ENCODE assay signal across 38 cellular contexts in genomic region chr1:241698177-241698576, GRCh38. TPM values are rescaled to one million over a fixed set of nuclear protein-coding genes. Genes with fewer than 3 reads are reported as not detected.
A peak's percentile ranks its signal among the peaks of the same experiment; 100 is the strongest.
DNase-seq lines count a peak whose midpoint lies in the region; ATAC-seq, FAIRE-seq and TF ChIP-seq lines count a peak whose summit lies in the region.
"Had no signal": no experiment of that assay in that cellular context is flagged by ENCODE, and none has a peak within 500 bp of the region (broad histone marks: within the 10 kb centered on the region; RNA-seq: fewer than 3 reads in every experiment).

No MANE protein-coding gene starts in this region.

- H2AFZ ChIP-seq in K562 (ENCODE audit: low read depth, low read length): 0 out of 2 replicates have a peak overlapping the region, but pooled peaks have one; percentile 16

- DNase-seq in OCI-M1 (lab: John Stamatoyannopoulos, UW): peak; percentile 64
- DNase-seq in K562 (ENCODE audit: extremely low read depth in 1 of 4, low spot score in 3 of 4): peak in 3 of 4 experiments; percentile 25 to 77 (median 42)
- DNase-seq in NCI-H2081 (lab: John Stamatoyannopoulos, UW): no peak
- no peak for DNase-seq in NCI-H1092 treated with DMSO at 0.1 percent for 48 hours (lab: John Stamatoyannopoulos, UW)
- DNase-seq: 8988T; ACHN; AML-193; BE2C; C1 segment of cervical spinal cord; Caco-2; Calu3; CD4-positive, alpha-beta memory T cell; CD4-positive, alpha-beta T cell; CD4-positive, CD25-positive, alpha-beta regulatory T cell; CD8-positive, alpha-beta memory T cell; CD8-positive, alpha-beta T cell; COR-L47; DMS 273 treated with DMSO at 0.1 percent for 48 hours; DMS153; DMS53; DMS79; DMS79 treated with DMSO at 0.1 percent for 48 hours; DND-41; EL had no signal

- no peak for TF ChIP-seq RAD21 in K562 (CRISPR knock-in tag; conservative IDR thresholded peaks at IDR 0.05 in 1 of 2, IDR thresholded peaks at IDR 0.05 in 1 of 2)

- no peak overlapping the region for H3K9ac ChIP-seq in K562 (ENCODE audit: insufficient read depth in 1 of 2, low read depth in 2 of 2, low read length in 2 of 2)
- H3K9ac ChIP-seq: BLaER1; BLaER1 treated with 17β-estradiol and CSF1 and Interleukin-3, amounts not matched to agents 10 nM and 100 nM had no signal

- peak; percentile 1; the same call in 1 of the 3 replicates for ATAC-seq in K562
- ATAC-seq: A549; CD8-positive, alpha-beta T cell had no signal

- 11% methylated on average over 2 of the region's 2 CpGs for WGBS in K562 (ENCODE audit: insufficient coverage, low coverage, missing lambda C conversion rate)

- peak; percentile 51 for FAIRE-seq in K562 (lab: Jason Lieb, UNC)
- FAIRE-seq: A204.1, A549, D721Med had no signal

- no TSS peak for BruUV-seq in K562 (replicated peaks; lab: Mats Ljungman, UMichigan)

- CTCF ChIA-PET in K562 (lab: Yijun Ruan, JAX; ENCODE audit: low intra/inter-chr PET ratio): no interaction called here

- in situ Hi-C loops in K562 (cut with MboI): no loop called here

- no peak for TF ChIP-seq CTCF in K562 (IDR thresholded peaks at IDR 0.05 in 2 of 3, conservative IDR thresholded peaks at IDR 0.05 in 1 of 3; ENCODE audit: insufficient read depth in 2 of 3, low read depth in 1 of 3, low read length in 3 of 3)

- no peaks in the 10 kb centered on the region for H3K9me1 ChIP-seq in K562 (ENCODE audit: control insufficient read depth, insufficient read depth, low read length)

- no peaks in the 10 kb centered on the region for H4K20me1 ChIP-seq in K562 (replicated peaks; ENCODE audit: control insufficient read depth, insufficient read depth, low read length)
- H4K20me1 ChIP-seq: BLaER1; BLaER1 treated with 17β-estradiol and CSF1 and Interleukin-3, amounts not matched to agents 10 nM and 100 nM had no signal

- TF ChIP-seq EP300 in K562 (IDR thresholded peaks at IDR 0.05; ENCODE audit: low read length): peak; percentile 93

- TF ChIP-seq POLR2A in K562 (conservative IDR thresholded peaks at IDR 0.05): no peak

- H3K4me3 ChIP-seq in K562: no peak overlapping the region
- H3K4me3 ChIP-seq: A549; BLaER1; BLaER1 treated with 17β-estradiol and CSF1 and Interleukin-3, amounts not matched to agents 10 nM and 100 nM had no signal

- peaks cover 8% of the 10 kb centered on the region for H3K9me3 ChIP-seq in K562 (replicated peaks; ENCODE audit: control insufficient read depth, insufficient read depth, low read depth, low read length)
- H3K9me3 ChIP-seq: A549, BE2C, BLaER1 had no signal

- H3K4me2 ChIP-seq in K562 (ENCODE audit: insufficient read depth, low read length): peak overlapping the region; percentile 44; the same call in 1 of the 2 replicates
- H3K4me2 ChIP-seq: A549; BLaER1; BLaER1 treated with 17β-estradiol and CSF1 and Interleukin-3, amounts not matched to agents 10 nM and 100 nM had no signal

- H3K27me3 ChIP-seq in K562 (ENCODE audit: control insufficient read depth in 2 of 2, insufficient read depth in 2 of 2, low read length in 2 of 2): no peaks in the 10 kb centered on the region; a peak in 1 of 5 replicates
- H3K27me3 ChIP-seq: BE2C; BLaER1; BLaER1 treated with 17β-estradiol and CSF1 and Interleukin-3, amounts not matched to agents 10 nM and 100 nM had no signal

- peak overlapping the region; percentile 94 for H3K27ac ChIP-seq in K562 (ENCODE audit: extremely low read depth, low read depth, low read length)
- H3K27ac ChIP-seq: 22Rv1; A549; BLaER1; BLaER1 treated with 17β-estradiol and CSF1 and Interleukin-3, amounts not matched to agents 10 nM and 100 nM; C4-2B had no signal

- no peaks in the 10 kb centered on the region for H3K36me3 ChIP-seq in K562 (ENCODE audit: control insufficient read depth, insufficient read depth, low read length)
- H3K36me3 ChIP-seq: BE2C; BLaER1; BLaER1 treated with 17β-estradiol and CSF1 and Interleukin-3, amounts not matched to agents 10 nM and 100 nM had no signal

- no peaks in the 10 kb centered on the region for H3K79me2 ChIP-seq in K562 (ENCODE audit: control insufficient read depth, insufficient read depth, low read length)

- peaks cover 15 to 60% of the 10 kb centered on the region in 2 experiments for H3K4me1 ChIP-seq in K562 (replicated peaks in 1 of 2; ENCODE audit: control insufficient read depth in 2 of 2, insufficient read depth in 2 of 2, low read length in 2 of 2)
- H3K4me1 ChIP-seq: BE2C, BLaER1 had no signal

- POLR2A ChIA-PET in K562 (lab: Yijun Ruan, JAX): interaction anchor here (0.6 to 1.1 kb wide), 6 partner anchors 14 to 260 kb away, joined by 3 to 5 read pairs (median 3); no protein-coding TSS in a partner anchor

- intact Hi-C loops in K562 (cut with micrococcal nuclease): loop anchor here (5.0 kb wide), 1 partner anchor 171 kb away; no protein-coding TSS in a partner anchor

TF ChIP-seq in K562, 482 proteins besides CTCF, POLR2A, EP300 and RAD21 (continues in another document):
- TF ChIP-seq CBFA2T2 (conservative IDR thresholded peaks at IDR 0.05): peak; percentile 96
- TF ChIP-seq SREBF2 (CRISPR knock-in tag; IDR thresholded peaks at IDR 0.05): no peak
- peak in 1 of 2 experiments; percentile 18; a peak in 1 of 3 replicates for TF ChIP-seq CBX3 (IDR thresholded peaks at IDR 0.05; ENCODE audit: borderline replicate concordance in 1 of 2, low read length in 2 of 2)
- no peak for TF ChIP-seq C11orf30 (IDR thresholded peaks at IDR 0.05; ENCODE audit: low read depth)
- TF ChIP-seq MTA1 (IDR thresholded peaks at IDR 0.05; ENCODE audit: borderline replicate concordance): peak; percentile 87

RNA-seq across cellular contexts. Expression of gene WDR64, which starts 46.1 kb away (rescaled TPM):
- 0.40 TPM in 1 of 2 replicates, not detected in the other for total RNA-seq in K562 (2011; cell fraction: chromatin; rRNA removed; ENCODE audit: low replicate concordance)
- not detected in 2 replicates for total RNA-seq in K562 (2011; cell fraction: nucleolus; rRNA removed)
- total RNA-seq in K562 (2011; cell fraction: nucleoplasm; rRNA removed): not detected in 2 replicates
- not detected in 2 replicates for total RNA-seq in K562 (2014; rRNA removed)
- total RNA-seq in K562 (2014; rRNA removed; fragmentation: Illumina TruSeq; extraction: Trizol): 0.06 and 0.29 TPM in 2 replicates
- total RNA-seq in K562 (2015; rRNA removed; fragmentation: Illumina TruSeq; extraction: Trizol): not detected in 2 replicates
- not detected in 2 replicates for total RNA-seq in K562 (2021)
- not detected in 2 replicates for polyA plus RNA-seq in K562 (2011; rRNA removed)
- polyA plus RNA-seq in K562 (2011; cell fraction: cytosol; rRNA removed): not detected in 2 replicates
- polyA plus RNA-seq in K562 (2011; cell fraction: nucleus; rRNA removed): 0.04 TPM in 1 of 2 replicates, not detected in the other
- 0.07 and 0.25 TPM in 2 replicates for polyA plus RNA-seq in K562 (2012)
- 0.06 and 0.08 TPM in 2 replicates for polyA plus RNA-seq in K562 (2014; fragmentation: Illumina TruSeq; extraction: Trizol)
- under 1 TPM; 0.17 to 0.21 TPM for polyA plus RNA-seq in K562 (2014; fragmentation: Nextera tagmentation; extraction: Ambion mirVana)
- not detected in 2 replicates for polyA plus RNA-seq in K562 (2014; rRNA removed)
- polyA minus RNA-seq in K562 (2011; rRNA and poly(A)+ RNA removed): not detected in 2 replicates
- polyA minus RNA-seq in K562 (2011; cell fraction: cytosol; rRNA and poly(A)+ RNA removed): not detected in 2 replicates
- not detected in 2 replicates for polyA minus RNA-seq in K562 (2011; cell fraction: nucleus; rRNA and poly(A)+ RNA removed)
- total RNA-seq: A172; A673; B cell; Caco-2; Calu3; CD4-positive, alpha-beta memory T cell; CD4-positive, CD25-positive, alpha-beta regulatory T cell; CD8-positive, alpha-beta memory T cell; Daoy had no signal
- polyA plus RNA-seq: A549, AG04450, BJ, CD14-positive monocyte had no signal

RNA-seq across cellular contexts. Expression of gene CHML, which starts 58.0 kb away (rescaled TPM):
- total RNA-seq in K562 (2011; cell fraction: chromatin; rRNA removed; ENCODE audit: low replicate concordance): 25.6 and 109 TPM in 2 replicates
- total RNA-seq in K562 (2011; cell fraction: nucleolus; rRNA removed): 14.0 and 21.6 TPM in 2 replicates
- total RNA-seq in K562 (2011; cell fraction: nucleoplasm; rRNA removed): 40.7 and 66.0 TPM in 2 replicates
- 48.5 and 54.5 TPM in 2 replicates for total RNA-seq in K562 (2014; rRNA removed)
- total RNA-seq in K562 (2014; rRNA removed; fragmentation: Illumina TruSeq; extraction: Trizol): 88.3 and 95.1 TPM in 2 replicates
- total RNA-seq in K562 (2015; rRNA removed; fragmentation: Illumina TruSeq; extraction: Trizol): 57.4 and 63.9 TPM in 2 replicates
- 77.4 and 84.2 TPM in 2 replicates for total RNA-seq in K562 (2021)
- 65.1 and 75.1 TPM in 2 replicates for polyA plus RNA-seq in K562 (2011; rRNA removed)
- 30.2 and 34.3 TPM in 2 replicates for polyA plus RNA-seq in K562 (2011; cell fraction: cytosol; rRNA removed)
- 43.7 and 65.6 TPM in 2 replicates for polyA plus RNA-seq in K562 (2011; cell fraction: nucleus; rRNA removed)
- polyA plus RNA-seq in K562 (2012): 29.8 and 31.0 TPM in 2 replicates
- 51.0 and 62.8 TPM in 2 replicates for polyA plus RNA-seq in K562 (2014; fragmentation: Illumina TruSeq; extraction: Trizol)
- 10 to 100 TPM; 13.0 to 15.9 TPM for polyA plus RNA-seq in K562 (2014; fragmentation: Nextera tagmentation; extraction: Ambion mirVana)
- polyA plus RNA-seq in K562 (2014; rRNA removed): 35.1 and 35.8 TPM in 2 replicates
- 171 and 184 TPM in 2 replicates for polyA minus RNA-seq in K562 (2011; rRNA and poly(A)+ RNA removed)
- polyA minus RNA-seq in K562 (2011; cell fraction: cytosol; rRNA and poly(A)+ RNA removed): 58.6 and 74.0 TPM in 2 replicates
- polyA minus RNA-seq in K562 (2011; cell fraction: nucleus; rRNA and poly(A)+ RNA removed): 45.9 and 102 TPM in 2 replicates

RNA-seq across cellular contexts. Expression of gene OPN3, which starts 58.0 kb away (rescaled TPM):
- total RNA-seq in K562 (2011; cell fraction: chromatin; rRNA removed; ENCODE audit: low replicate concordance): 8.9 and 19.2 TPM in 2 replicates
- total RNA-seq in K562 (2011; cell fraction: nucleolus; rRNA removed): 13.0 and 15.4 TPM in 2 replicates
- 25.2 and 40.2 TPM in 2 replicates for total RNA-seq in K562 (2011; cell fraction: nucleoplasm; rRNA removed)
- total RNA-seq in K562 (2014; rRNA removed) (19.3 and 24.3 TPM in 2 replicates), K562 (2014; rRNA removed; fragmentation: Illumina TruSeq; extraction: Trizol) (20.2 and 21.2 TPM in 2 replicates), K562 (2015; rRNA removed; fragmentation: Illumina TruSeq; extraction: Trizol) (17.0 and 17.7 TPM in 2 replicates), K562 (2021) (16.4 and 18.1 TPM in 2 replicates)
- polyA plus RNA-seq in K562 (2011; rRNA removed) (34.6 and 35.8 TPM in 2 replicates), K562 (2014; fragmentation: Illumina TruSeq; extraction: Trizol) (18.1 and 22.1 TPM in 2 replicates), K562 (2014; fragmentation: Nextera tagmentation; extraction: Ambion mirVana) (1 to 10 TPM; 4.2 to 6.3 TPM), K562 (2014; rRNA removed) (11.6 and 19.6 TPM in 2 replicates)
- 20.1 and 32.3 TPM in 2 replicates for polyA plus RNA-seq in K562 (2011; cell fraction: cytosol; rRNA removed)
- polyA plus RNA-seq in K562 (2011; cell fraction: nucleus; rRNA removed): 6.9 and 13.9 TPM in 2 replicates
- 12.9 and 16.2 TPM in 2 replicates for polyA plus RNA-seq in K562 (2012)
- 35.7 and 47.7 TPM in 2 replicates for polyA minus RNA-seq in K562 (2011; rRNA and poly(A)+ RNA removed)
- 13.3 and 26.9 TPM in 2 replicates for polyA minus RNA-seq in K562 (2011; cell fraction: cytosol; rRNA and poly(A)+ RNA removed)
- 6.7 and 10.4 TPM in 2 replicates for polyA minus RNA-seq in K562 (2011; cell fraction: nucleus; rRNA and poly(A)+ RNA removed)

Comparison
In these comparisons a context has a peak if more than half of its experiments do, and no peak if none do; other contexts are left out.
1. DNase-seq: peak in OCI-M1 (single experiment) and K562 (3 of 4); none in NCI-H2081 (0 of 2) and NCI-H1092 treated with DMSO at 0.1 percent for 48 hours (single experiment).